In genomic region chr15:27561816-27562215, GRCh38 we compare ENCODE assay signal across 24 cellular contexts.
"Had no signal": no experiment of that assay in that cellular context is flagged by ENCODE, and none has a peak within 500 bp of the region (broad histone marks: within the 10 kb centered on the region; RNA-seq: fewer than 3 reads in every experiment).

No MANE protein-coding gene starts in this region.

- DNase-seq: hypothalamus; immature natural killer cell; kidney; left colon; left lung; lower lobe of right lung; mammary epithelial cell; mesenchymal stem cell; naive B cell; natural killer cell; nephron progenitor cell; ovary; right lobe of liver; spleen; stimulated activated CD4-positive, alpha-beta T cell treated with anti-CD3 and anti-CD28 coated beads, Interleukin-4, amount 100 ng/mL, for 24 hours; stimulated activated naive CD4-positive, alpha-beta T cell; tibial artery; trophoblast cell; upper lobe of right lung had no signal

- H3K4me3 ChIP-seq: left lung, lower lobe of right lung, neural progenitor cell, ovary, right atrium auricular region, right lobe of liver, skin epidermis, spleen, suprapubic skin, thoracic aorta, tibial artery, upper lobe of right lung had no signal
